In the genomic region with DNA sequence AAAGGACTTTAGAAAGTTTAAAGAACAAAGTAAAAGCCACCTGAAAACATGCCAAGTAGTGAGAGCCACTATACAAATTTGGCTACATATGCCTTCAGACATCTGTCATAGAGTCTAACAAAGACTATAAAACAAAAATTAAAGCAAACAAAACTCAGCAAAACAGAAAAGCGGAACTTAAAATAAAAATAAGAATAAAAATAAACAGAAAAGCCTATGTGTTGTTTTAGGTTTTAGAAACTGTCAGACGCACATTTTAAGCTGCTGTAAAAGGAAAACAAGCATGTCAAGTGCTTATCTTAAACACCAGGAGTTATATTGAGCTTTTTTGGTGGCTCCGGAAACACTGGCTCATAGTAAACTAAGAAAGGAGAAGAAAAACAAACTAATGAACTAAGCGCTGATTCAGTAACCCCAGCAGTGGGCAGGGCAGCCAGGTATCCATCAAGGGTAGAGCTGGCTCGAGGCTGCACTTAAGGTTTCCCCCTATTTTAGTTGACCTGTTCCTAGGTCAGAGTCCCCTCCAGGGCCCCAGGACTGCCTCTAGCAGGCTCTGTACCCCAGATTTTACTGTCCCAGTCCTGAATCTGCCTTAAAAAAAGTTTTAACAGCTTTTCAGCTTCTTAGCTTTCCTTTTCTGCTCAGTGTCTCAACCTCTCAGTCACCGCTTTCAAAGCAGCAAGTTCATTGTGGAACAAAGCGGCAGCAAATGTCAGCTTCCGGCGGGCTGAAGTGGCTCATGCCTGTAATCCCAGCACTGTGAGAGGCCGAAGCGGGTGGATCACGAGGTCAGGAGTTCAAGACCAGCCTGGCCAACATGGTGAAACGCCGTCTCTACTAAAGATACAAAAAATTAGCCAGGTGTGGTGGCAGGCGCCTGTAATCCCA, we compare ENCODE assay signal across 1 cellular context.
TF ChIP-seq lines count a peak whose summit lies in the region.

No MANE protein-coding gene starts in this region.

TF ChIP-seq in IMR-90, 13 proteins besides CTCF, POLR2A, EP300 and RAD21 (continued from another document):
- TF ChIP-seq MAFK (IDR thresholded peaks at IDR 0.05; ENCODE audit: low read depth, low read length) (no peak), MAZ (IDR thresholded peaks at IDR 0.05; ENCODE audit: borderline replicate concordance, low read depth, low read length) (no peak), FOS (IDR thresholded peaks at IDR 0.05; ENCODE audit: low read depth, low read length) (no peak)
- TF ChIP-seq, protein P1, sequence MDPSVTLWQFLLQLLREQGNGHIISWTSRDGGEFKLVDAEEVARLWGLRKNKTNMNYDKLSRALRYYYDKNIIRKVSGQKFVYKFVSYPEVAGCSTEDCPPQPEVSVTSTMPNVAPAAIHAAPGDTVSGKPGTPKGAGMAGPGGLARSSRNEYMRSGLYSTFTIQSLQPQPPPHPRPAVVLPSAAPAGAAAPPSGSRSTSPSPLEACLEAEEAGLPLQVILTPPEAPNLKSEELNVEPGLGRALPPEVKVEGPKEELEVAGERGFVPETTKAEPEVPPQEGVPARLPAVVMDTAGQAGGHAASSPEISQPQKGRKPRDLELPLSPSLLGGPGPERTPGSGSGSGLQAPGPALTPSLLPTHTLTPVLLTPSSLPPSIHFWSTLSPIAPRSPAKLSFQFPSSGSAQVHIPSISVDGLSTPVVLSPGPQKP (IDR thresholded peaks at IDR 0.05; ENCODE audit: borderline replicate concordance, low read depth, low read length), result no peak
